ENCODE assay signal across 9 cellular contexts in genomic region chr19:29831041-29831548, GRCh38.
A peak's percentile ranks its signal among the peaks of the same experiment; 100 is the strongest.
DNase-seq lines count a peak whose midpoint lies in the region; ATAC-seq lines count a peak whose summit lies in the region.
"Had no signal": no experiment of that assay in that cellular context is flagged by ENCODE, and none has a peak within 500 bp of the region (broad histone marks: within the 10 kb centered on the region; RNA-seq: fewer than 3 reads in every experiment).

No MANE protein-coding gene starts in this region.

- H3K4me1 Mint-ChIP-seq in activated naive CD8-positive, alpha-beta T cell treated with anti-CD3 and anti-CD28 coated beads, Interleukin-2, amount 50 U/mL, for 24 hours = peaks cover 34% of the 10 kb centered on the region

- peak overlapping the region; percentile 63 for H3K27ac Mint-ChIP-seq in activated naive CD8-positive, alpha-beta T cell treated with anti-CD3 and anti-CD28 coated beads, Interleukin-2, amount 50 U/mL, for 24 hours

- no peaks in the 10 kb centered on the region for H3K27me3 Mint-ChIP-seq in activated naive CD8-positive, alpha-beta T cell treated with anti-CD3 and anti-CD28 coated beads, Interleukin-2, amount 50 U/mL, for 24 hours

- no peaks in the 10 kb centered on the region for H3K36me3 Mint-ChIP-seq in activated naive CD8-positive, alpha-beta T cell treated with anti-CD3 and anti-CD28 coated beads, Interleukin-2, amount 50 U/mL, for 24 hours (ENCODE audit: low read depth)

- peak; percentile 56 for DNase-seq in activated naive CD8-positive, alpha-beta T cell treated with anti-CD3 and anti-CD28 coated beads, Interleukin-2, amount 50 U/mL, for 24 hours
- DNase-seq in stimulated activated CD4-positive, alpha-beta T cell treated with anti-CD3 and anti-CD28 coated beads, Interleukin-15, amount 100 ng/mL, for 24 hours = peak; percentile 66
- no peak for DNase-seq in GM19240 (ENCODE audit: insufficient read length, low spot score)
- DNase-seq in kidney glomerular epithelial cell (lab: John Stamatoyannopoulos, UW) = no peak
- DNase-seq: H7 had no signal

- ATAC-seq in GM18868 (IDR thresholded peaks at IDR 0.05; ENCODE audit: unreplicated experiment) = peak; percentile 40
- peak; percentile 97 to 99 for ATAC-seq in activated CD4-positive, CD25-positive, alpha-beta regulatory T cell treated with anti-CD3 and anti-CD28 coated beads, Interleukin-2, amount 50 U/mL, for 24 hours
- ATAC-seq in activated naive CD8-positive, alpha-beta T cell treated with anti-CD3 and anti-CD28 coated beads, Interleukin-2, amount 50 U/mL, for 24 hours = peak; percentile 90
- no peak for ATAC-seq in GM21528 (IDR thresholded peaks at IDR 0.05; ENCODE audit: low FRiP score, unreplicated experiment)
- no peak for ATAC-seq in GM21360 (IDR thresholded peaks at IDR 0.05; ENCODE audit: unreplicated experiment)

- H3K9me3 Mint-ChIP-seq in activated naive CD8-positive, alpha-beta T cell treated with anti-CD3 and anti-CD28 coated beads, Interleukin-2, amount 50 U/mL, for 24 hours = no peaks in the 10 kb centered on the region

- H3K4me3 Mint-ChIP-seq in activated naive CD8-positive, alpha-beta T cell treated with anti-CD3 and anti-CD28 coated beads, Interleukin-2, amount 50 U/mL, for 24 hours = peak overlapping the region; percentile 57

Comparison
In these comparisons a context has a peak if more than half of its experiments do, and no peak if none do; other contexts are left out.
1. ATAC-seq: peak in GM18868 (single experiment), activated CD4-positive, CD25-positive, alpha-beta regulatory T cell treated with anti-CD3 and anti-CD28 coated beads, Interleukin-2, amount 50 U/mL, for 24 hours (2 of 2) and activated naive CD8-positive, alpha-beta T cell treated with anti-CD3 and anti-CD28 coated beads, Interleukin-2, amount 50 U/mL, for 24 hours (single experiment); none in GM21528 (single experiment) and GM21360 (single experiment).
2. DNase-seq: peak in activated naive CD8-positive, alpha-beta T cell treated with anti-CD3 and anti-CD28 coated beads, Interleukin-2, amount 50 U/mL, for 24 hours (single experiment) and stimulated activated CD4-positive, alpha-beta T cell treated with anti-CD3 and anti-CD28 coated beads, Interleukin-15, amount 100 ng/mL, for 24 hours (single experiment); none in GM19240 (single experiment) and kidney glomerular epithelial cell (single experiment).